Comparison of ENCODE assay signal across 8 cellular contexts in genomic region chr12:62601765-62602444, GRCh38.
DNase-seq lines count a peak whose midpoint lies in the region; ATAC-seq, FAIRE-seq and TF ChIP-seq lines count a peak whose summit lies in the region.

No MANE protein-coding gene starts in this region.

- H3K4me3 ChIP-seq in A549, result peak overlapping the region; percentile 65
- H3K4me3 ChIP-seq in HCT116 (replicated peaks in 1 of 2; ENCODE audit: low read depth in 1 of 2, low read length in 2 of 2), result peak overlapping the region; percentile 72 to 79
- peak overlapping the region; percentile 73 for H3K4me3 ChIP-seq in K562
- H3K4me3 ChIP-seq in mucosa of descending colon, result peak overlapping the region; percentile 78

- in situ Hi-C loops in K562 (cut with MboI), result no loop called here

- peaks cover 43% of the 10 kb centered on the region for H3K4me1 ChIP-seq in A549
- H3K4me1 ChIP-seq in HCT116 (ENCODE audit: control insufficient read depth in 1 of 2, insufficient read depth in 2 of 2, low read length in 2 of 2), result peaks cover 11 to 36% of the 10 kb centered on the region in 2 experiments
- H3K4me1 ChIP-seq in K562 (replicated peaks in 1 of 2; ENCODE audit: control insufficient read depth in 2 of 2, insufficient read depth in 2 of 2, low read length in 2 of 2), result peaks cover 17% of the 10 kb centered on the region in 2 experiments; a peak in 4 of 5 replicates
- peaks cover 10% of the 10 kb centered on the region for H3K4me1 ChIP-seq in mucosa of descending colon (ENCODE audit: low read depth)

- no peaks in the 10 kb centered on the region for H3K9me2 ChIP-seq in HCT116 (ENCODE audit: insufficient read depth)

- H3K79me2 ChIP-seq in HCT116 (ENCODE audit: insufficient read depth, low read length) (peaks cover 26% of the 10 kb centered on the region), K562 (ENCODE audit: control insufficient read depth, insufficient read depth, low read length) (peaks cover 33% of the 10 kb centered on the region)

- FAIRE-seq in A549 (lab: Jason Lieb, UNC), result no peak
- peak; percentile 90 for FAIRE-seq in K562 (lab: Jason Lieb, UNC)

- POLR2A ChIA-PET in A549 (lab: Yijun Ruan, JAX), result interaction anchor here (0.6 to 2.3 kb wide), 5 partner anchors 15 to 184 kb away, joined by 3 to 34 read pairs (median 4); no protein-coding TSS in a partner anchor
- POLR2A ChIA-PET in HCT116 (lab: Charles Lee), result interaction anchor here (0.6 kb wide), 1 partner anchor 13 kb away, joined by 3 read pairs; no protein-coding TSS in a partner anchor
- POLR2A ChIA-PET in K562 (lab: Yijun Ruan, JAX), result interaction anchor here (0.6 to 2.5 kb wide), 7 partner anchors 8 to 1799 kb away, joined by 3 to 9 read pairs (median 5); no protein-coding TSS in a partner anchor

- WGBS in A549 (ENCODE audit: missing lambda C conversion rate), result 7% methylated on average over 10 of the region's 10 CpGs
- WGBS in K562 (ENCODE audit: insufficient coverage, low coverage, missing lambda C conversion rate), result 7% methylated on average over 10 of the region's 10 CpGs

- ATAC-seq in A549 (no peak), HCT116 (no peak), K562 (no peak), mucosa of descending colon (no peak)

- H3K9me1 ChIP-seq in K562 (ENCODE audit: control insufficient read depth, insufficient read depth, low read length), result no peaks in the 10 kb centered on the region

- RAD21 ChIA-PET in HCT116 (lab: Charles Lee; ENCODE audit: low non-redundant PET in 1 of 2, low total read pairs in 2 of 2, uncharacterized antibody in 2 of 2, unreplicated experiment in 2 of 2), result no interaction called here

- H3K27me3 ChIP-seq in HCT116 (ENCODE audit: insufficient read depth, low read length) (no peaks in the 10 kb centered on the region), K562 (ENCODE audit: control insufficient read depth in 2 of 2, insufficient read depth in 2 of 2, low read length in 2 of 2) (no peaks in the 10 kb centered on the region)

- H3K9me3 ChIP-seq in A549 (no peaks in the 10 kb centered on the region), HCT116 (ENCODE audit: control insufficient read depth in 1 of 2, insufficient read depth in 1 of 2, low read depth in 1 of 2, low read length in 2 of 2) (no peaks in the 10 kb centered on the region), K562 (replicated peaks; ENCODE audit: control insufficient read depth, insufficient read depth, low read depth, low read length) (no peaks in the 10 kb centered on the region), mucosa of descending colon (no peaks in the 10 kb centered on the region)

- H3K9ac ChIP-seq in HCT116 (ENCODE audit: low read length) (peak overlapping the region; percentile 93), K562 (ENCODE audit: insufficient read depth in 1 of 2, low read depth in 2 of 2, low read length in 2 of 2) (peak overlapping the region; percentile 98)

- H3K36me3 ChIP-seq in HCT116 (ENCODE audit: control insufficient read depth in 1 of 2, insufficient read depth in 2 of 2, low read length in 2 of 2), result no peaks in the 10 kb centered on the region
- peaks cover 2% of the 10 kb centered on the region; the same call in 1 of the 3 replicates for H3K36me3 ChIP-seq in K562 (ENCODE audit: control insufficient read depth, insufficient read depth, low read length)
- H3K36me3 ChIP-seq in mucosa of descending colon (ENCODE audit: low read depth), result no peaks in the 10 kb centered on the region

- H3K27ac ChIP-seq in A549 (peak overlapping the region; percentile 98), HCT116 (ENCODE audit: low read depth, low read length) (peak overlapping the region; percentile 99), K562 (ENCODE audit: extremely low read depth, low read depth, low read length) (peak overlapping the region; percentile 100)

- TF ChIP-seq RAD21 in A549 (conservative IDR thresholded peaks at IDR 0.05 in 1 of 2, IDR thresholded peaks at IDR 0.05 in 1 of 2) (no peak), HCT116 (IDR thresholded peaks at IDR 0.05; ENCODE audit: low read depth) (no peak), K562 (CRISPR knock-in tag; conservative IDR thresholded peaks at IDR 0.05 in 1 of 2, IDR thresholded peaks at IDR 0.05 in 1 of 2) (no peak)

- DNase-seq in A549 (ENCODE audit: low read depth in 1 of 2, low spot score in 1 of 2) (no peak), HCT116 (ENCODE audit: low read depth, low spot score) (no peak), K562 (ENCODE audit: extremely low read depth in 1 of 4, low spot score in 3 of 4) (peak in 1 of 4 experiments; percentile 18), mucosa of descending colon (no peak), HPDE6-E6E7 (ENCODE audit: extremely low spot score) (no peak), C1 segment of cervical spinal cord (lab: John Stamatoyannopoulos, UW) (no peak), LoVo (ENCODE audit: low spot score) (no peak), NCI-H2081 (lab: John Stamatoyannopoulos, UW) (no peak)

- H4K20me1 ChIP-seq in HCT116 (ENCODE audit: insufficient read depth), result no peaks in the 10 kb centered on the region
- H4K20me1 ChIP-seq in K562 (replicated peaks; ENCODE audit: control insufficient read depth, insufficient read depth, low read length), result no peaks in the 10 kb centered on the region

- H3K4me2 ChIP-seq in A549 (peak overlapping the region; percentile 84), HCT116 (ENCODE audit: low read length) (peak overlapping the region; percentile 91), K562 (ENCODE audit: insufficient read depth, low read length) (peak overlapping the region; percentile 86)

- intact Hi-C loops in HCT116 (cut with micrococcal nuclease) (loop anchor here (2.0 to 10.0 kb wide), 3 partner anchors 123 to 337 kb away; partner anchors contain the start of gene USP15), K562 (cut with micrococcal nuclease) (loop anchor here (1.0 to 10.0 kb wide), 3 partner anchors 135 to 337 kb away; partner anchors contain the start of genes MON2 and USP15), mucosa of descending colon (cut with DNase I, micrococcal nuclease) (no loop called here)

- TF ChIP-seq POLR2A in A549 (IDR thresholded peaks at IDR 0.05; ENCODE audit: low read length) (no peak), HCT116 (IDR thresholded peaks at IDR 0.05; ENCODE audit: borderline replicate concordance, extremely low read depth, insufficient read depth, insufficient read length) (no peak), K562 (conservative IDR thresholded peaks at IDR 0.05) (no peak)

- BruUV-seq in HCT116 (replicated peaks; lab: Mats Ljungman, UMichigan), result TSS peak; percentile 89
- TSS peak; percentile 84 for BruUV-seq in K562 (replicated peaks; lab: Mats Ljungman, UMichigan)

- H2AFZ ChIP-seq in HCT116 (ENCODE audit: low read depth, low read length, poor library complexity, severe bottlenecking), result no peak overlapping the region
- H2AFZ ChIP-seq in K562 (ENCODE audit: low read depth, low read length), result peak overlapping the region; percentile 98

- TF ChIP-seq CTCF in A549 (IDR thresholded peaks at IDR 0.05) (no peak), HCT116 (IDR thresholded peaks at IDR 0.05 in 2 of 3, conservative IDR thresholded peaks at IDR 0.05 in 1 of 3; ENCODE audit: borderline replicate concordance in 1 of 3, insufficient read depth in 1 of 3, low read depth in 2 of 3, low read length in 2 of 3) (no peak), K562 (IDR thresholded peaks at IDR 0.05 in 2 of 3, conservative IDR thresholded peaks at IDR 0.05 in 1 of 3; ENCODE audit: insufficient read depth in 2 of 3, low read depth in 1 of 3, low read length in 3 of 3) (no peak), mucosa of descending colon (IDR thresholded peaks at IDR 0.05) (no peak)

- CTCF ChIA-PET in A549 (lab: Yijun Ruan, JAX) (interaction anchor here (1.0 to 2.5 kb wide), 7 partner anchors 9 to 198 kb away, joined by 3 to 19 read pairs (median 4); no protein-coding TSS in a partner anchor), HCT116 (lab: Charles Lee) (interaction anchor here (1.2 kb wide), 1 partner anchor 467 kb away, joined by 4 read pairs; no protein-coding TSS in a partner anchor), K562 (lab: Yijun Ruan, JAX; ENCODE audit: low intra/inter-chr PET ratio) (no interaction called here)

- TF ChIP-seq EP300 in A549 (IDR thresholded peaks at IDR 0.05) (no peak), K562 (IDR thresholded peaks at IDR 0.05; ENCODE audit: low read length) (no peak)

TF ChIP-seq in A549, 52 proteins besides CTCF, POLR2A, EP300 and RAD21 (continues in another document):
- TF ChIP-seq BHLHE40 (IDR thresholded peaks at IDR 0.05; ENCODE audit: low read depth, low read length) (no peak), RNF2 (IDR thresholded peaks at IDR 0.05; ENCODE audit: borderline replicate concordance, low read depth) (0 out of 2 replicates have a peak, but pooled peaks have one; percentile 55)
- TF ChIP-seq, protein P1, sequence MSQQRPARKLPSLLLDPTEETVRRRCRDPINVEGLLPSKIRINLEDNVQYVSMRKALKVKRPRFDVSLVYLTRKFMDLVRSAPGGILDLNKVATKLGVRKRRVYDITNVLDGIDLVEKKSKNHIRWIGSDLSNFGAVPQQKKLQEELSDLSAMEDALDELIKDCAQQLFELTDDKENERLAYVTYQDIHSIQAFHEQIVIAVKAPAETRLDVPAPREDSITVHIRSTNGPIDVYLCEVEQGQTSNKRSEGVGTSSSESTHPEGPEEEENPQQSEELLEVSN (IDR thresholded peaks at IDR 0.05; ENCODE audit: borderline replicate concordance, low read depth), result peak; percentile 98

TF ChIP-seq in HCT116, 20 proteins besides CTCF, POLR2A, EP300 and RAD21:
- no peak for TF ChIP-seq SRF (IDR thresholded peaks at IDR 0.05; ENCODE audit: low read depth)

TF ChIP-seq in K562, 482 proteins besides CTCF, POLR2A, EP300 and RAD21 (continues in another document):
- TF ChIP-seq ATF7 (IDR thresholded peaks at IDR 0.05) (no peak), TAF1 (IDR thresholded peaks at IDR 0.05; ENCODE audit: control insufficient read depth, extremely low read depth, insufficient read depth, low read length, severe bottlenecking) (peak; percentile 56), MLX (CRISPR knock-in tag; conservative IDR thresholded peaks at IDR 0.05) (no peak), TARDBP (IDR thresholded peaks at IDR 0.05) (no peak), BRCA1 (IDR thresholded peaks at IDR 0.05) (no peak), BRCA1 (CRISPR knock-in tag; IDR thresholded peaks at IDR 0.05) (no peak), ZNF778 (CRISPR knock-in tag; IDR thresholded peaks at IDR 0.05) (no peak), ZNF76 (CRISPR knock-in tag; IDR thresholded peaks at IDR 0.05; ENCODE audit: borderline replicate concordance) (no peak), KAT7 (CRISPR knock-in tag; IDR thresholded peaks at IDR 0.05; ENCODE audit: borderline replicate concordance) (peak; percentile 55; the same call in 1 of the 2 replicates), CHCHD3 (CRISPR knock-in tag; IDR thresholded peaks at IDR 0.05) (no peak), MTA3 (IDR thresholded peaks at IDR 0.05; ENCODE audit: borderline replicate concordance) (no peak), RBM25 (IDR thresholded peaks at IDR 0.05; ENCODE audit: low read depth, low read length, severe bottlenecking) (no peak)

Comparison
In these comparisons a context has a peak if more than half of its experiments do, and no peak if none do; other contexts are left out.
1. intact Hi-C loops: an anchor here in HCT116 (2.0 to 10.0 kb wide) and K562 (1.0 to 10.0 kb wide); none called in mucosa of descending colon.